In the genomic region with DNA sequence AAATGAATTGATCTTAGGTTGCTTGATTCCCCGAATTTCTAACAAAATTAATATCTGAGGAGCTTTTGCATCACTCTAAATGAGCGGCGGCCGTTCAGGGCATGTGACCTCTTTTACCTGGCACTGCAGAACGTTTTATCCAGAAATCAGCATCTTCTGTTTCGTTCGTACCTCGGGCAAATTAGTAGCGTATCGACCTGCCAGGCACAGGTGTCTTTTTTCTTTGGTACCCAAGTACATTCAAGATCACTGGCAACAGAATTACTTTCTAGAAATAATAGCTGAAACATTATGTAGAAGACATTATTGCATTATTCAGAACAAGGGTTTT, we compare ENCODE assay signal across 8 cellular contexts. TPM values are rescaled to one million over a fixed set of nuclear protein-coding genes. Genes with fewer than 3 reads are reported as not detected.
A peak's percentile ranks its signal among the peaks of the same experiment; 100 is the strongest.
DNase-seq lines count a peak whose midpoint lies in the region; ATAC-seq and TF ChIP-seq lines count a peak whose summit lies in the region.

No MANE protein-coding gene starts in this region.

- no peak for ATAC-seq in GM21723 (IDR thresholded peaks at IDR 0.05; ENCODE audit: unreplicated experiment)
- ATAC-seq in HG03175 (IDR thresholded peaks at IDR 0.05; ENCODE audit: unreplicated experiment): no peak

- no peaks in the 10 kb centered on the region for H3K9me3 ChIP-seq in mesodermal cell (ENCODE audit: control insufficient read depth, low read length)

- H3K36me3 ChIP-seq in brain microvascular endothelial cell (replicated peaks) (no peaks in the 10 kb centered on the region), mesodermal cell (ENCODE audit: control insufficient read depth, insufficient read depth, low read length) (no peaks in the 10 kb centered on the region)

- H3K27me3 ChIP-seq in brain microvascular endothelial cell (replicated peaks): no peaks in the 10 kb centered on the region

- TF ChIP-seq CTCF in 22Rv1 (IDR thresholded peaks at IDR 0.05) (no peak), HFF-Myc (IDR thresholded peaks at IDR 0.05; ENCODE audit: low read depth, low read length, missing control alignments) (no peak), brain microvascular endothelial cell (IDR thresholded peaks at IDR 0.05; ENCODE audit: low read depth, low read length, missing control alignments) (no peak)

- in situ Hi-C loops in brain microvascular endothelial cell (cut with HindIII; ENCODE audit: low pct_ligation_motif_present, low sequenced_read_pairs): no loop called here

- H3K4me1 ChIP-seq in mesodermal cell (ENCODE audit: control insufficient read depth, insufficient read depth, low read length, poor library complexity, severe bottlenecking): peaks cover 24% of the 10 kb centered on the region

- DNase-seq in HFF-Myc (ENCODE audit: extremely low read depth, low read depth): no peak
- no peak for DNase-seq in brain microvascular endothelial cell
- DNase-seq in SKM-1 treated with dmso at 0.1 percent for 144 hours (lab: John Stamatoyannopoulos, UW; ENCODE audit: unreplicated experiment): no peak
- no peak for DNase-seq in NCI-H2107 (lab: John Stamatoyannopoulos, UW)

- H3K27ac ChIP-seq in 22Rv1 (peak overlapping the region; percentile 72), brain microvascular endothelial cell (no peak overlapping the region), mesodermal cell (ENCODE audit: low read depth, low read length, severe bottlenecking) (no peak overlapping the region)

- peak overlapping the region; percentile 72 for H3K4me3 ChIP-seq in HFF-Myc (replicated peaks; ENCODE audit: low read depth, low read length)
- peak overlapping the region; percentile 77 for H3K4me3 ChIP-seq in brain microvascular endothelial cell (ENCODE audit: low read depth, low read length)
- H3K4me3 ChIP-seq in mesodermal cell (ENCODE audit: extremely low read depth, insufficient read depth, low read length, poor library complexity, severe bottlenecking): peak overlapping the region; percentile 65

- 11 to 15% methylated on average over 7 to 10 of the region's 10 CpGs for WGBS in mesodermal cell (ENCODE audit: insufficient coverage in 2 of 2), 2 experiments

RNA-seq across cellular contexts. Expression of gene KLHL2, which starts 0.9 kb away (rescaled TPM):
- polyA plus RNA-seq in mesodermal cell (2013, experiment 1 of 2): 11.6 TPM
- polyA plus RNA-seq in mesodermal cell (2013, experiment 2 of 2): 11.1 TPM
